In the genomic region with DNA sequence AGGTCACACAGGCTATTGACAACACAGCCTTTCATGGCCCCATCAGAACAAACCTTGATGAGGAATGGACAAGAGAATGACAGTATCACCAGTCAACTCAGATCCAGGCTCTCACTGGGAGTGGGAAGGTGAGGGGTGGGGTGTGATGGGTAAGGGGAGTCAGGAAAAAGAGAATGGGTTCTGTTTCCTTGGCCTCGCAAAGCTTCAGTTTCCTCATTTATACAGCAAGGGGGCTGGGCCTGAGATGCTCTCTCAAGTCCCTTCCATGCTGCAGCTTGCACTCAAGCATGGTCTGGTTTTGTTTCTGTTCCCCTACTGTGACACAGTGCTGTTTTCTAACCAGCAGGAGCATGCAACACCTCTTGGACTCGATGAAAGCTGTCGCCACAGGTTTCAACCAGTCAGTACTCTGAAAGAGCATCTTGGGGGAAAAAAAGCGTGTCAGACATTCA, we compare ENCODE assay signal across 10 cellular contexts.
A peak's percentile ranks its signal among the peaks of the same experiment; 100 is the strongest.
DNase-seq lines count a peak whose midpoint lies in the region; ATAC-seq and TF ChIP-seq lines count a peak whose summit lies in the region.
"Had no signal": no experiment of that assay in that cellular context is flagged by ENCODE, and none has a peak within 500 bp of the region (broad histone marks: within the 10 kb centered on the region; RNA-seq: fewer than 3 reads in every experiment).

No MANE protein-coding gene starts in this region.

- ATAC-seq in GM18909 (IDR thresholded peaks at IDR 0.05; ENCODE audit: poor library complexity, unreplicated experiment) (peak; percentile 95), HG02610 (IDR thresholded peaks at IDR 0.05; ENCODE audit: unreplicated experiment) (peak; percentile 87), HG03521 (IDR thresholded peaks at IDR 0.05; ENCODE audit: unreplicated experiment) (peak; percentile 96), left colon (no peak)
- ATAC-seq: effector memory CD8-positive, alpha-beta T cell had no signal

- peaks cover 0 to 33% (median 6%) of the 10 kb centered on the region in 6 donors for H3K4me1 ChIP-seq in spleen

- H3K9me3 ChIP-seq in spleen = no peaks in the 10 kb centered on the region
- H3K9me3 ChIP-seq in MG63 = peaks cover 6% of the 10 kb centered on the region

- H3K36me3 ChIP-seq in spleen = no peaks in the 10 kb centered on the region
- H3K36me3 ChIP-seq in MG63 = no peaks in the 10 kb centered on the region

- intact Hi-C loops in spleen (cut with DNase I; ENCODE audit: low total_unique reads) (no loop called here), left colon (cut with DNase I, micrococcal nuclease) (no loop called here)

- WGBS in spleen, 5 donors = 54 to 65% (median 61%) methylated on average over 4 of the region's 4 CpGs

- TF ChIP-seq CTCF in spleen (IDR thresholded peaks at IDR 0.05 in 8 of 11, conservative IDR thresholded peaks at IDR 0.05 in 3 of 11) = no peak

- peak overlapping the region in 4 of 8 donors; percentile 25 to 58 (median 46) for H3K27ac ChIP-seq in spleen
- H3K27ac ChIP-seq: SK-N-MC had no signal

- no peak overlapping the region for H3K4me3 ChIP-seq in spleen
- no peak overlapping the region for H3K4me3 ChIP-seq in MG63
- H3K4me3 ChIP-seq: SK-N-MC had no signal

- TF ChIP-seq POLR2A in spleen (IDR thresholded peaks at IDR 0.05) = no peak

- peak; percentile 77 for DNase-seq in spleen
- DNase-seq in left colon = no peak
- no peak for DNase-seq in NCI-H748 treated with DMSO at 0.1 percent for 48 hours (lab: John Stamatoyannopoulos, UW)
- no peak for DNase-seq in activated CD4-positive, alpha-beta T cell treated with anti-CD3 and anti-CD28 coated beads, Interleukin-2, amount 50 U/mL, for 48 hours
- no peak for DNase-seq in MG63
- DNase-seq: effector memory CD8-positive, alpha-beta T cell had no signal

- no peaks in the 10 kb centered on the region for H3K27me3 ChIP-seq in spleen (replicated peaks in 1 of 7)
- no peaks in the 10 kb centered on the region for H3K27me3 ChIP-seq in MG63
